Comparison of ENCODE assay signal across 8 cellular contexts in the genomic region with DNA sequence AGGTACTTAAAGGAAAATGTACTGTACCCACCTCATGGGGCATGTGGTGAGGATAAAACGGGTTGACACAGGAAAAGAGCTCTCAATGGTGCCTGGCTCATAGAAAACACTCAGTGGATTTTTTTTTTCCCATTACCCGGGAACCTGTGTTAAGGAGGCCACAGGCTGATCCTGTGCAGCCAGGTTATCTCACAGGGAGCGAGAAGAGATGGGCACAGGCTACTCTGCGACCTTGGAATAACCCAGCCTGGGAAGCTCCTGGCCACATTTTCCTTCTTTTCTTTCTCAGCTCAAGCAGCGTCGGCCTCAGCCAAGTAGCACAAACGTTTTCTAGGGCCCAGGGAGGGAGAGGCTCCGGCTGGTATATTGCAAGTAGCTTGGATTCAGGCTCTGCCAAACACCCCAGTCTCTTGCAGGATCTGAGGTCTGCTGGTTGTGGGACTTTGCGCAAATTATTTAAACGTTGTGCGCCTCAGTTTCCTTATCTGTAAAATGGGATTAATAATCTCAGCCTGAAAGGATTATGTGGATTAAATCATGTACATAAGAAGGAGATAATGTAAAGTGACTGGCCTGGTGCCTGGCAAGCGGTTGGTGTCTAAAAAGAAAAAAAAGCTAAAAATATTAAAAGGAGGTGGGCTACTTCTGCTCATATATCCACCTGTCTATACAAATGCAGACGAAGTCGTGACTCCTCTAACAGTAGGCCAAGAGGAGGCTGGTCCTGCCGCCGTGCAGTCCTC. TPM values are rescaled to one million over a fixed set of nuclear protein-coding genes. Genes with fewer than 3 reads are reported as not detected.
DNase-seq lines count a peak whose midpoint lies in the region; ATAC-seq and TF ChIP-seq lines count a peak whose summit lies in the region.

No MANE protein-coding gene starts in this region.

- peak; percentile 1 for ATAC-seq in stimulated activated naive CD8-positive, alpha-beta T cell treated with anti-CD3 and anti-CD28 coated beads, Interleukin-15, amount 100 ng/mL, for 72 hours
- ATAC-seq in HG03520 (IDR thresholded peaks at IDR 0.05; ENCODE audit: unreplicated experiment) = no peak
- ATAC-seq in HG02981 (IDR thresholded peaks at IDR 0.05; ENCODE audit: unreplicated experiment) = no peak

- POLR2A ChIA-PET in HEK293T (lab: Yijun Ruan, JAX) = interaction anchor here (0.9 to 1.8 kb wide), 5 partner anchors 9 to 154 kb away, joined by 3 to 9 read pairs (median 4); a partner anchor contains a TSS

- peaks cover 9% of the 10 kb centered on the region for H3K27me3 Mint-ChIP-seq in stimulated activated naive CD8-positive, alpha-beta T cell treated with anti-CD3 and anti-CD28 coated beads, Interleukin-15, amount 100 ng/mL, for 72 hours

- H3K4me3 ChIP-seq in adipocyte (ENCODE audit: low read length) (peak overlapping the region; percentile 94), iPS-18c (ENCODE audit: insufficient read depth, low read depth, low read length) (peak overlapping the region; percentile 65)

- peaks cover 44% of the 10 kb centered on the region for H3K4me1 ChIP-seq in adipocyte (ENCODE audit: control insufficient read depth, insufficient read depth, low read length)

- in situ Hi-C loops in ACHN (cut with HindIII; ENCODE audit: low pct_ligation_motif_present, low pct_unique_long_range_greater_than_20kb, low sequenced_read_pairs) = no loop called here

- peaks cover 64% of the 10 kb centered on the region for H3K4me1 Mint-ChIP-seq in stimulated activated naive CD8-positive, alpha-beta T cell treated with anti-CD3 and anti-CD28 coated beads, Interleukin-15, amount 100 ng/mL, for 72 hours

- H3K4me3 Mint-ChIP-seq in stimulated activated naive CD8-positive, alpha-beta T cell treated with anti-CD3 and anti-CD28 coated beads, Interleukin-15, amount 100 ng/mL, for 72 hours = peak overlapping the region; percentile 95

- H3K27ac Mint-ChIP-seq in stimulated activated naive CD8-positive, alpha-beta T cell treated with anti-CD3 and anti-CD28 coated beads, Interleukin-15, amount 100 ng/mL, for 72 hours = peak overlapping the region; percentile 97 to 99

- no peaks in the 10 kb centered on the region for H3K36me3 ChIP-seq in adipocyte (ENCODE audit: control insufficient read depth, insufficient read depth, low read length, severe bottlenecking)

- DNase-seq in ACHN (peak; percentile 33), HT1080 (ENCODE audit: low read depth) (peak; percentile 62), adipocyte (ENCODE audit: low read depth) (peak; percentile 13), HEK293T (ENCODE audit: extremely low spot score) (no peak)
- DNase-seq in stimulated activated naive CD8-positive, alpha-beta T cell treated with anti-CD3 and anti-CD28 coated beads, Interleukin-15, amount 100 ng/mL, for 72 hours = peak in 1 of 2 donors; percentile 40

- H3K9ac ChIP-seq in adipocyte (ENCODE audit: low read length) = peak overlapping the region; percentile 99

- H3K9me3 ChIP-seq in adipocyte (ENCODE audit: control insufficient read depth, low read length) (no peaks in the 10 kb centered on the region), iPS-18c (ENCODE audit: control insufficient read depth, insufficient read depth, low read length) (no peaks in the 10 kb centered on the region)

- H3K27me3 ChIP-seq in adipocyte (replicated peaks; ENCODE audit: control insufficient read depth, insufficient read depth, low read length) = no peaks in the 10 kb centered on the region

- CTCF ChIA-PET in HEK293T (lab: Yijun Ruan, JAX) = interaction anchor here (0.6 to 1.3 kb wide), 2 partner anchors 15 to 289 kb away, joined by 5 to 9 read pairs; no protein-coding TSS in a partner anchor

- H3K9me3 Mint-ChIP-seq in stimulated activated naive CD8-positive, alpha-beta T cell treated with anti-CD3 and anti-CD28 coated beads, Interleukin-15, amount 100 ng/mL, for 72 hours = no peaks in the 10 kb centered on the region

TF ChIP-seq in HEK293T, 16 proteins besides CTCF, POLR2A, EP300 and RAD21:
- TF ChIP-seq BHLHE40 (IDR thresholded peaks at IDR 0.05; ENCODE audit: borderline replicate concordance) (no peak), FOXM1 (IDR thresholded peaks at IDR 0.05; ENCODE audit: borderline replicate concordance) (no peak), ARNT (IDR thresholded peaks at IDR 0.05) (no peak), L3MBTL2 (conservative IDR thresholded peaks at IDR 0.05) (no peak), TARDBP (IDR thresholded peaks at IDR 0.05) (no peak)
- TF ChIP-seq, protein P1, sequence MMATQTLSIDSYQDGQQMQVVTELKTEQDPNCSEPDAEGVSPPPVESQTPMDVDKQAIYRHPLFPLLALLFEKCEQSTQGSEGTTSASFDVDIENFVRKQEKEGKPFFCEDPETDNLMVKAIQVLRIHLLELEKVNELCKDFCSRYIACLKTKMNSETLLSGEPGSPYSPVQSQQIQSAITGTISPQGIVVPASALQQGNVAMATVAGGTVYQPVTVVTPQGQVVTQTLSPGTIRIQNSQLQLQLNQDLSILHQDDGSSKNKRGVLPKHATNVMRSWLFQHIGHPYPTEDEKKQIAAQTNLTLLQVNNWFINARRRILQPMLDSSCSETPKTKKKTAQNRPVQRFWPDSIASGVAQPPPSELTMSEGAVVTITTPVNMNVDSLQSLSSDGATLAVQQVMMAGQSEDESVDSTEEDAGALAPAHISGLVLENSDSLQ (IDR thresholded peaks at IDR 0.05) = no peak

RNA-seq across cellular contexts. Expression of a gene that starts 2.1 kb away (rescaled TPM):
- total RNA-seq in HT1080 (2014; rRNA removed; shearing (Covaris generic)) = 61.6 and 84.3 TPM in 2 replicates
- polyA plus RNA-seq in HT1080 (2015; cell fraction: cytosol; rRNA removed) = 110 and 117 TPM in 2 replicates
- 79.1 TPM in 2 replicates for polyA plus RNA-seq in HT1080 (2015; cell fraction: nucleus; rRNA removed)

RNA-seq across cellular contexts. Expression of a gene that starts 13.8 kb away (rescaled TPM):
- 8.8 and 15.0 TPM in 2 replicates for total RNA-seq in HT1080 (2014; rRNA removed; shearing (Covaris generic))
- 4.2 and 4.7 TPM in 2 replicates for polyA plus RNA-seq in HT1080 (2015; cell fraction: cytosol; rRNA removed)
- polyA plus RNA-seq in HT1080 (2015; cell fraction: nucleus; rRNA removed) = 11.7 and 19.0 TPM in 2 replicates

RNA-seq across cellular contexts. Expression of a gene that starts 32.6 kb away (rescaled TPM):
- total RNA-seq in HT1080 (2014; rRNA removed; shearing (Covaris generic)) = 5.8 and 12.5 TPM in 2 replicates
- 14.0 and 14.9 TPM in 2 replicates for polyA plus RNA-seq in HT1080 (2015; cell fraction: cytosol; rRNA removed)
- polyA plus RNA-seq in HT1080 (2015; cell fraction: nucleus; rRNA removed) = 55.9 and 67.6 TPM in 2 replicates
